ENCODE assay signal across 24 cellular contexts in the genomic region with DNA sequence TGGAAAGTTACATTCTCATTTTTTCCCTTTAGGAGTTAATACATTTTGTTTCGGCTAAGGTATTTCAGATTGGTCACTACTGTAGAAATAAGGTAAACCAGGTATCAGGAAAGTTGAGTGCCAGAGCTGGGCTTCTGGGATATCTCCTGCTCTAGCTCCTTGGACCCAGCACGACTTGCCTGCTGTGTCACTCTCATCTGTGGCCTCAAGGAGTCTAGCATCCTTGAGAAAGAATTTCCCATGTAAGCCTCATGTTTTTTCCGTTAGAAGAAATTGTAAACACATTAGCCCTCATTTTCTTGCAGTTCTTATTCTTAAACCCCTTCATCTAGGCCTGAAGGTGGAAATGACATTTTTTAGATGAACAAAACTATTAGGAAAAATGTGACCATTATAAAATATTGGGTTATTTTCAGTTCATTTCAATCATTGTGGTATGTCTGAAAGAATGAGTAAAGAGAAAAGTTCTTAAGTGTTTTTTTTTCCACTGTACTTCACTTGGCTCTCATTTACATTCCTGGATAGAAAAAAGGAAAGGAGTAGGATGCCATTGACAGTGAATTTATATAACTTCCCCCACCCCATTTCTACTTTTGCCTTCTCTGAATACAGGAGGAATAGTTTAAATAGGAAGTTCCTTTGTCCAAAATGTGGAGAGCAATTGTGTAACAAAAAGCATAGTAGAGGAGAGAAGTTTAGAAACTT. TPM values are rescaled to one million over a fixed set of nuclear protein-coding genes. Genes with fewer than 3 reads are reported as not detected.
A peak's percentile ranks its signal among the peaks of the same experiment; 100 is the strongest.
DNase-seq lines count a peak whose midpoint lies in the region; ATAC-seq, FAIRE-seq and TF ChIP-seq lines count a peak whose summit lies in the region.
"Had no signal": no experiment of that assay in that cellular context is flagged by ENCODE, and none has a peak within 500 bp of the region (broad histone marks: within the 10 kb centered on the region; RNA-seq: fewer than 3 reads in every experiment).

No MANE protein-coding gene starts in this region.

- peaks cover 62% of the 10 kb centered on the region for H3K79me2 ChIP-seq in endothelial cell of umbilical vein (ENCODE audit: control insufficient read depth, insufficient read depth, low read length)

- no peak overlapping the region for H3K4me3 Mint-ChIP-seq in nephron progenitor cell
- no peak overlapping the region for H3K4me3 Mint-ChIP-seq in activated CD4-positive, alpha-beta T cell treated with anti-CD3 and anti-CD28 coated beads for 36 hours
- H3K4me3 Mint-ChIP-seq: activated CD8-positive, alpha-beta T cell treated with anti-CD3 and anti-CD28 coated beads for 36 hours; dendritic cell treated with granulocyte-macrophage colony-stimulating factor and Interleukin-4, amounts not matched to agents 40 ng/mL and 50 ng/mL, for 4 days had no signal

- H2AFZ ChIP-seq in endothelial cell of umbilical vein (ENCODE audit: low read depth, low read length), result no peak overlapping the region

- no peak overlapping the region for H3K9ac ChIP-seq in endothelial cell of umbilical vein (replicated peaks; ENCODE audit: extremely low read depth, insufficient read depth, low read length)

- dilution Hi-C loops in endothelial cell of umbilical vein (cut with MboI; ENCODE audit: extremely low pct_ligation_motif_present, low sequenced_read_pairs), result no loop called here

- CTCF ChIA-PET in endothelial cell of umbilical vein (lab: Charles Lee), result interaction anchor here (1.0 kb wide), 1 partner anchor 11 kb away, joined by 5 read pairs; no protein-coding TSS in a partner anchor
- CTCF ChIA-PET in activated CD4-positive, alpha-beta T cell treated with anti-CD3 and anti-CD28 coated beads for 36 hours (lab: Charles Lee), result interaction anchor here (0.6 to 1.2 kb wide), 2 partner anchors 12 to 264 kb away, joined by 3 read pairs; no protein-coding TSS in a partner anchor

- TF ChIP-seq CTCF in endothelial cell of umbilical vein (IDR thresholded peaks at IDR 0.05; ENCODE audit: extremely low read depth in 1 of 2, insufficient read depth in 1 of 2, low read depth in 1 of 2, low read length in 2 of 2) (no peak), nephron progenitor cell (IDR thresholded peaks at IDR 0.05) (no peak)

- H3K9me1 ChIP-seq in endothelial cell of umbilical vein (replicated peaks; ENCODE audit: control insufficient read depth, extremely low read depth, insufficient read depth, low read length), result peaks cover 3% of the 10 kb centered on the region

- H3K27me3 Mint-ChIP-seq in nephron progenitor cell (ENCODE audit: low read depth, poor library complexity), result no peaks in the 10 kb centered on the region
- no peaks in the 10 kb centered on the region for H3K27me3 Mint-ChIP-seq in activated CD4-positive, alpha-beta T cell treated with anti-CD3 and anti-CD28 coated beads for 36 hours
- H3K27me3 Mint-ChIP-seq: activated CD8-positive, alpha-beta T cell treated with anti-CD3 and anti-CD28 coated beads for 36 hours; dendritic cell treated with granulocyte-macrophage colony-stimulating factor and Interleukin-4, amounts not matched to agents 40 ng/mL and 50 ng/mL, for 4 days had no signal

- no peaks in the 10 kb centered on the region for H3K9me3 ChIP-seq in endothelial cell of umbilical vein (replicated peaks; ENCODE audit: control insufficient read depth, insufficient read depth, low read length)
- H3K9me3 ChIP-seq: spleen had no signal

- no peak for FAIRE-seq in endothelial cell of umbilical vein (lab: Jason Lieb, UNC)
- FAIRE-seq: D721Med, H1 had no signal

- no peak overlapping the region for H3K4me3 ChIP-seq in endothelial cell of umbilical vein (replicated peaks in 1 of 3; ENCODE audit: insufficient read depth in 1 of 3, low read depth in 1 of 3, low read length in 3 of 3)
- H3K4me3 ChIP-seq: cardiac muscle cell, spleen had no signal

- no peaks in the 10 kb centered on the region for H3K27me3 ChIP-seq in endothelial cell of umbilical vein (ENCODE audit: control insufficient read depth in 2 of 2, insufficient read depth in 2 of 2, low read length in 2 of 2)
- H3K27me3 ChIP-seq: cardiac muscle cell, spleen had no signal

- peak overlapping the region; percentile 13 for H3K27ac Mint-ChIP-seq in nephron progenitor cell
- H3K27ac Mint-ChIP-seq in activated CD4-positive, alpha-beta T cell treated with anti-CD3 and anti-CD28 coated beads for 36 hours, result no peak overlapping the region
- H3K27ac Mint-ChIP-seq: activated CD8-positive, alpha-beta T cell treated with anti-CD3 and anti-CD28 coated beads for 36 hours; dendritic cell treated with granulocyte-macrophage colony-stimulating factor and Interleukin-4, amounts not matched to agents 40 ng/mL and 50 ng/mL, for 4 days had no signal

- no peak for TF ChIP-seq POLR2A in endothelial cell of umbilical vein (IDR thresholded peaks at IDR 0.05; ENCODE audit: low read depth, low read length)

- H4K20me1 ChIP-seq in endothelial cell of umbilical vein (replicated peaks; ENCODE audit: control insufficient read depth, extremely low read depth, insufficient read depth, low read length), result peaks cover 7% of the 10 kb centered on the region

- DNase-seq in AG08395 (ENCODE audit: low spot score), result peak; percentile 8
- peak; percentile 1 for DNase-seq in MV-4-11 (lab: John Stamatoyannopoulos, UW)
- peak; percentile 27 for DNase-seq in endothelial cell of umbilical vein (ENCODE audit: low read depth, low spot score)
- no peak for DNase-seq in nephron progenitor cell
- no peak for DNase-seq in COR-L47 (lab: John Stamatoyannopoulos, UW)
- no peak for DNase-seq in activated CD4-positive, alpha-beta T cell treated with anti-CD3 and anti-CD28 coated beads for 36 hours
- DNase-seq in stimulated activated CD4-positive, alpha-beta T cell treated with anti-CD3 and anti-CD28 coated beads, Interleukin-15, amount 100 ng/mL, for 24 hours, result no peak
- DNase-seq: activated CD8-positive, alpha-beta T cell treated with anti-CD3 and anti-CD28 coated beads for 36 hours; activated gamma-delta T cell; EL; foreskin fibroblast; NCI-H1694; NCI-H2171 treated with DMSO at 0.1 percent for 48 hours; NCI-H526; spleen; stimulated activated CD4-positive, alpha-beta T cell treated with anti-CD3 and anti-CD28 coated beads, Interleukin-4, amount 100 ng/mL, for 24 hours; stimulated activated naive CD8-positive, alpha-beta T cell treated with anti-CD3 and anti-CD28 coated beads, Interleukin-15, Interleukin-2, amounts not matched to agents 100 U/mL and 50 U/mL, for 24 hours; T-helper 9 cell had no signal

- BruUV-seq in endothelial cell of umbilical vein (replicated peaks; lab: Mats Ljungman, UMichigan), result no TSS peak

- no peak overlapping the region for H3K4me2 ChIP-seq in endothelial cell of umbilical vein (ENCODE audit: insufficient read depth, low read length)

- H3K9me3 Mint-ChIP-seq in nephron progenitor cell, result peaks cover 35% of the 10 kb centered on the region
- H3K9me3 Mint-ChIP-seq in activated CD4-positive, alpha-beta T cell treated with anti-CD3 and anti-CD28 coated beads for 36 hours (ENCODE audit: low read depth), result peaks cover 1% of the 10 kb centered on the region
- H3K9me3 Mint-ChIP-seq: activated CD8-positive, alpha-beta T cell treated with anti-CD3 and anti-CD28 coated beads for 36 hours; dendritic cell treated with granulocyte-macrophage colony-stimulating factor and Interleukin-4, amounts not matched to agents 40 ng/mL and 50 ng/mL, for 4 days had no signal

- H3K4me1 Mint-ChIP-seq in nephron progenitor cell, result no peaks in the 10 kb centered on the region
- H3K4me1 Mint-ChIP-seq in activated CD4-positive, alpha-beta T cell treated with anti-CD3 and anti-CD28 coated beads for 36 hours, result peaks cover 27% of the 10 kb centered on the region

- H3K36me3 ChIP-seq in endothelial cell of umbilical vein (ENCODE audit: control insufficient read depth in 2 of 2, extremely low read depth in 1 of 2, insufficient read depth in 2 of 2, low read length in 2 of 2), result peaks cover 0 to 3% of the 10 kb centered on the region in 2 experiments
- H3K36me3 ChIP-seq: cardiac muscle cell had no signal

- H3K36me3 Mint-ChIP-seq in nephron progenitor cell (ENCODE audit: low read depth), result peaks cover 48% of the 10 kb centered on the region
- peaks cover 16% of the 10 kb centered on the region for H3K36me3 Mint-ChIP-seq in activated CD4-positive, alpha-beta T cell treated with anti-CD3 and anti-CD28 coated beads for 36 hours (ENCODE audit: low read depth)

- ATAC-seq in GM18498 (IDR thresholded peaks at IDR 0.05; ENCODE audit: unreplicated experiment), result no peak
- ATAC-seq in activated CD4-positive, alpha-beta T cell treated with anti-CD3 and anti-CD28 coated beads for 36 hours, result no peak
- ATAC-seq: activated CD8-positive, alpha-beta T cell treated with anti-CD3 and anti-CD28 coated beads for 36 hours; stimulated activated naive CD8-positive, alpha-beta T cell treated with anti-CD3 and anti-CD28 coated beads, Interleukin-15, Interleukin-2, amounts not matched to agents 100 U/mL and 50 U/mL, for 24 hours had no signal

- H3K4me1 ChIP-seq in endothelial cell of umbilical vein (ENCODE audit: control insufficient read depth, extremely low read depth, insufficient read depth, low read length), result peaks cover 16% of the 10 kb centered on the region

- intact Hi-C loops in endothelial cell of umbilical vein (cut with micrococcal nuclease), result no loop called here
- intact Hi-C loops in activated CD4-positive, alpha-beta T cell treated with anti-CD3 and anti-CD28 coated beads for 36 hours (cut with DNase I, micrococcal nuclease), result no loop called here

- POLR2A ChIA-PET in endothelial cell of umbilical vein (lab: Charles Lee), result interaction anchor here (0.7 kb wide), 1 partner anchor 25 kb away, joined by 3 read pairs; no protein-coding TSS in a partner anchor
- POLR2A ChIA-PET in activated CD4-positive, alpha-beta T cell treated with anti-CD3 and anti-CD28 coated beads for 36 hours (lab: Charles Lee), result no interaction called here

- no peak overlapping the region for H3K27ac ChIP-seq in endothelial cell of umbilical vein (ENCODE audit: insufficient read depth, low read depth, low read length)
- H3K27ac ChIP-seq: C4-2B, cardiac muscle cell, spleen had no signal

TF ChIP-seq in endothelial cell of umbilical vein, 7 proteins besides CTCF, POLR2A, EP300 and RAD21 (continues in another document):
- no peak for TF ChIP-seq POLR2AphosphoS5 (IDR thresholded peaks at IDR 0.05; ENCODE audit: insufficient read depth, low read depth, low read length)
- no peak for TF ChIP-seq EZH2 (IDR thresholded peaks at IDR 0.05; ENCODE audit: borderline replicate concordance, low read depth, low read length, severe bottlenecking)
- no peak for TF ChIP-seq FOS (IDR thresholded peaks at IDR 0.05; ENCODE audit: borderline replicate concordance, insufficient read depth, low read length)

RNA-seq across cellular contexts. Expression of gene CD2AP, which starts 46.7 kb away (rescaled TPM):
- total RNA-seq in endothelial cell of umbilical vein, result 37.3 and 39.8 TPM in 2 replicates
- 2.7 and 4.2 TPM in 2 replicates for polyA plus RNA-seq in endothelial cell of umbilical vein
- polyA plus RNA-seq in endothelial cell of umbilical vein (2011; cell fraction: cytosol; rRNA removed), result 8.2 and 8.6 TPM in 2 replicates
- polyA plus RNA-seq in endothelial cell of umbilical vein (2011; cell fraction: nucleus; rRNA removed), result 12.9 and 17.5 TPM in 2 replicates
- polyA plus RNA-seq in endothelial cell of umbilical vein (2012), result 14.0 and 19.8 TPM in 2 replicates
- polyA minus RNA-seq in endothelial cell of umbilical vein, result 5.3 and 6.8 TPM in 2 replicates
- polyA minus RNA-seq in endothelial cell of umbilical vein (2011; cell fraction: cytosol; rRNA and poly(A)+ RNA removed), result 9.2 TPM
- 31.3 and 38.1 TPM in 2 replicates for polyA minus RNA-seq in endothelial cell of umbilical vein (2011; cell fraction: nucleus; rRNA and poly(A)+ RNA removed)
- 10 to 100 TPM; 28.4 to 29.3 TPM for total RNA-seq in activated CD4-positive, alpha-beta T cell treated with anti-CD3 and anti-CD28 coated beads for 36 hours

Comparison
In these comparisons a context has a peak if more than half of its experiments do, and no peak if none do; other contexts are left out.
1. DNase-seq: peak in AG08395 (single experiment), MV-4-11 (single experiment) and endothelial cell of umbilical vein (single experiment); none in nephron progenitor cell (single experiment), COR-L47 (single experiment), activated CD4-positive, alpha-beta T cell treated with anti-CD3 and anti-CD28 coated beads for 36 hours (single experiment) and stimulated activated CD4-positive, alpha-beta T cell treated with anti-CD3 and anti-CD28 coated beads, Interleukin-15, amount 100 ng/mL, for 24 hours (single experiment).